8 cellular contexts compared by ENCODE assay signal in the genomic region with DNA sequence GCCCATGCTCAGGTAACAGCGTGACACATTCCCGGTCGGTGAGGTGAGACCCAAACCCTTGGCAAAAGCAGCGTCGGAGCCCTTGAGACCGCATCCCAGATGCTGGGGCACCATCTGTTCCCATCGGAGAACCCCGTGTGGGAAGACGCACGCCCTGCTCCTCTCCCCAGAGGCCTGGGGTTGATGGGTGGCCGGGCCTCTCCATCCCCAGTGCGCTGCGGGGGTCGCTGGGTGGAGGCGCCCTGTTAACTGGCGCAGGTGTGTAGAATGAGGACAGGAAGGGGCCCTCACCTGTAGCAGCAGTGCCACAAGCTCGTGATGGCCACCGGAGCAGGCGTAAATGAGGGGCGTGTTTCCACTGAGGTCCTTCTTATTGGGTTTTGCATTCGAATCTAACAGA.
"Had no signal": no experiment of that assay in that cellular context is flagged by ENCODE, and none has a peak within 500 bp of the region (broad histone marks: within the 10 kb centered on the region; RNA-seq: fewer than 3 reads in every experiment).

No MANE protein-coding gene starts in this region.

- H3K4me3 ChIP-seq: GM23338 had no signal

- ATAC-seq: GM23338, HepG2 had no signal

- H2AFZ ChIP-seq: GM23338 had no signal

- H3K4me2 ChIP-seq: GM23338 had no signal

- H3K27ac ChIP-seq: HL-60 had no signal

- DNase-seq: H9, HCEC 1CT, KG1 had no signal

- FAIRE-seq: H1, H54, HepG2 had no signal
